ENCODE assay signal across 17 cellular contexts in genomic region chr9:801399-802071, GRCh38. TPM values are rescaled to one million over a fixed set of nuclear protein-coding genes. Genes with fewer than 3 reads are reported as not detected.
A peak's percentile ranks its signal among the peaks of the same experiment; 100 is the strongest.
DNase-seq lines count a peak whose midpoint lies in the region; ATAC-seq and TF ChIP-seq lines count a peak whose summit lies in the region.
"Had no signal": no experiment of that assay in that cellular context is flagged by ENCODE, and none has a peak within 500 bp of the region (broad histone marks: within the 10 kb centered on the region; RNA-seq: fewer than 3 reads in every experiment).

No MANE protein-coding gene starts in this region.

- H3K27ac ChIP-seq in SK-N-SH (ENCODE audit: low read depth in 2 of 2, low read length in 1 of 2) (peak overlapping the region in 1 of 2 experiments; percentile 26; a peak in 1 of 4 replicates), osteoblast (ENCODE audit: low read depth, low read length) (peak overlapping the region; percentile 26)
- H3K27ac ChIP-seq: BLaER1, pancreas had no signal

- H3K9ac ChIP-seq in SK-N-SH, result no peak overlapping the region
- H3K9ac ChIP-seq: BLaER1 had no signal

- H3K36me3 ChIP-seq in SK-N-SH (replicated peaks in 1 of 2; ENCODE audit: control insufficient read depth in 1 of 2, insufficient read depth in 2 of 2, low read length in 1 of 2), result no peaks in the 10 kb centered on the region
- no peaks in the 10 kb centered on the region for H3K36me3 ChIP-seq in osteoblast (ENCODE audit: insufficient read depth, low read length)
- H3K36me3 ChIP-seq: BLaER1, HAP-1, pancreas had no signal

- peak overlapping the region; percentile 42 for H2AFZ ChIP-seq in SK-N-SH (ENCODE audit: low read depth)
- H2AFZ ChIP-seq in osteoblast (ENCODE audit: low read length), result no peak overlapping the region

- no peak; a peak in 1 of 4 replicates for TF ChIP-seq EP300 in SK-N-SH (IDR thresholded peaks at IDR 0.05; ENCODE audit: borderline replicate concordance in 1 of 2, low read depth in 1 of 2, low read length in 1 of 2)

- WGBS in SK-N-SH (ENCODE audit: low lambda C conversion rate), result 13% methylated on average over 11 of the region's 11 CpGs

- POLR2A ChIA-PET in SK-N-SH (lab: Yijun Ruan, JAX), result no interaction called here

- H3K9me3 ChIP-seq in SK-N-SH (no peaks in the 10 kb centered on the region), osteoblast (ENCODE audit: low read depth, low read length) (no peaks in the 10 kb centered on the region)
- H3K9me3 ChIP-seq: HAP-1, pancreas had no signal

- H3K79me2 ChIP-seq in SK-N-SH (ENCODE audit: insufficient read depth) (no peaks in the 10 kb centered on the region), osteoblast (ENCODE audit: insufficient read depth, low read length) (no peaks in the 10 kb centered on the region)

- H3F3A ChIP-seq in SK-N-SH (replicated peaks; ENCODE audit: insufficient read depth), result no peaks in the 10 kb centered on the region

- no peak for TF ChIP-seq CTCF in SK-N-SH (IDR thresholded peaks at IDR 0.05)
- no peak for TF ChIP-seq CTCF in osteoblast (IDR thresholded peaks at IDR 0.05; ENCODE audit: extremely low read depth, low read depth, low read length)

- TF ChIP-seq RAD21 in SK-N-SH (IDR thresholded peaks at IDR 0.05; ENCODE audit: low read length), result no peak

- CTCF ChIA-PET in SK-N-SH (lab: Yijun Ruan, JAX), result no interaction called here

- H3K9me2 ChIP-seq in SK-N-SH, result no peaks in the 10 kb centered on the region

- DNase-seq in Daoy (ENCODE audit: low read depth), result peak; percentile 76
- no peak for DNase-seq in SK-N-SH
- DNase-seq in osteoblast (ENCODE audit: insufficient read length, low spot score, missing footprints), result no peak
- no peak for DNase-seq in GM03348 (ENCODE audit: low spot score)
- DNase-seq in activated T-cell treated with anti-CD3 and anti-CD28 coated beads, Interleukin-2, amount 50 U/mL, for 1 hour, result no peak
- DNase-seq: activated T-cell treated with anti-CD3 and anti-CD28 coated beads, Interleukin-2, amount 50 U/mL, for 48 hours; aorta; midbrain; pancreas; stimulated activated CD4-positive, alpha-beta T cell treated with anti-CD3 and anti-CD28 coated beads, Interleukin-2, amount 100 ng/mL, for 48 hours had no signal

- peak; percentile 82 for ATAC-seq in esophagus mucosa
- ATAC-seq in GM21390 (IDR thresholded peaks at IDR 0.05; ENCODE audit: unreplicated experiment), result no peak
- no peak for ATAC-seq in HG02840 (IDR thresholded peaks at IDR 0.05; ENCODE audit: low FRiP score, unreplicated experiment)
- ATAC-seq: activated CD4-positive, CD25-positive, alpha-beta regulatory T cell treated with anti-CD3 and anti-CD28 coated beads, Interleukin-2, amount 50 U/mL, for 24 hours; pancreas; stimulated activated effector memory CD8-positive, alpha-beta T cell treated with anti-CD3 and anti-CD28 coated beads, Interleukin-12 subunit alpha, Interleukin-12 subunit beta, amount 100 ng/mL, for 72 hours had no signal

- H4K20me1 ChIP-seq in SK-N-SH (ENCODE audit: insufficient read depth) (no peaks in the 10 kb centered on the region), osteoblast (ENCODE audit: insufficient read depth, low read length) (no peaks in the 10 kb centered on the region)
- H4K20me1 ChIP-seq: BLaER1 had no signal

- H3K4me1 ChIP-seq in SK-N-SH (ENCODE audit: control insufficient read depth in 1 of 2, insufficient read depth in 2 of 2, low read depth in 1 of 2, low read length in 1 of 2) (peaks cover 0 to 6% of the 10 kb centered on the region in 2 experiments; a peak in 1 of 4 replicates), osteoblast (ENCODE audit: insufficient read depth, low read length) (peaks cover 6% of the 10 kb centered on the region)
- H3K4me1 ChIP-seq: HAP-1, pancreas had no signal

- no peak overlapping the region for H3K4me3 ChIP-seq in SK-N-SH (ENCODE audit: low read depth in 2 of 2, low read length in 1 of 2)
- no peak overlapping the region for H3K4me3 ChIP-seq in osteoblast (ENCODE audit: insufficient read depth, low read length)
- H3K4me3 ChIP-seq: BLaER1, HAP-1, pancreas had no signal

- H3K27me3 ChIP-seq in SK-N-SH (ENCODE audit: insufficient read depth), result no peaks in the 10 kb centered on the region; the same call in 1 of the 2 replicates
- H3K27me3 ChIP-seq in osteoblast (ENCODE audit: insufficient read depth, low read length), result no peaks in the 10 kb centered on the region
- H3K27me3 ChIP-seq: BLaER1, pancreas had no signal

- H3K4me2 ChIP-seq in SK-N-SH (peak overlapping the region; percentile 25), osteoblast (ENCODE audit: insufficient read depth, low read length) (peak overlapping the region; percentile 30)

TF ChIP-seq in SK-N-SH, 30 proteins besides CTCF, POLR2A, EP300 and RAD21:
- TF ChIP-seq, protein P1, sequence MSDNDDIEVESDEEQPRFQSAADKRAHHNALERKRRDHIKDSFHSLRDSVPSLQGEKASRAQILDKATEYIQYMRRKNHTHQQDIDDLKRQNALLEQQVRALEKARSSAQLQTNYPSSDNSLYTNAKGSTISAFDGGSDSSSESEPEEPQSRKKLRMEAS (IDR thresholded peaks at IDR 0.05; ENCODE audit: low read depth), result peak; percentile 26; the same call in 1 of the 2 replicates
- peak; percentile 75; the same call in 1 of the 2 replicates for TF ChIP-seq FOXM1 (IDR thresholded peaks at IDR 0.05; ENCODE audit: low read depth)
- TF ChIP-seq NRF1 (IDR thresholded peaks at IDR 0.05; ENCODE audit: low read depth, low read length), result no peak
- TF ChIP-seq GABPA (IDR thresholded peaks at IDR 0.05; ENCODE audit: low read depth), result no peak
- TF ChIP-seq JUND (IDR thresholded peaks at IDR 0.05), result peak; percentile 43; the same call in 1 of the 2 replicates

RNA-seq across cellular contexts. Expression of gene DMRT1, which starts 40.0 kb away (rescaled TPM):
- 0.46 and 0.60 TPM in 2 replicates for total RNA-seq in Daoy (2014; rRNA removed; shearing (Covaris generic))
- not detected in 2 replicates for polyA plus RNA-seq in SK-N-SH (2012; rRNA removed)
- not detected in 2 replicates for polyA plus RNA-seq in SK-N-SH (2012; cell fraction: cytosol; rRNA removed)
- polyA plus RNA-seq in SK-N-SH (2012; cell fraction: nucleus; rRNA removed), result not detected in 2 replicates
- total RNA-seq in esophagus mucosa, result not detected
- not detected in 2 replicates for total RNA-seq in osteoblast
- total RNA-seq: aorta, pancreas had no signal
- polyA plus RNA-seq: aorta, pancreas had no signal
